ENCODE assay signal across 12 cellular contexts in genomic region chr19:2617393-2618165, GRCh38.
DNase-seq lines count a peak whose midpoint lies in the region; ATAC-seq and TF ChIP-seq lines count a peak whose summit lies in the region.
"Had no signal": no experiment of that assay in that cellular context is flagged by ENCODE, and none has a peak within 500 bp of the region (broad histone marks: within the 10 kb centered on the region; RNA-seq: fewer than 3 reads in every experiment).

No MANE protein-coding gene starts in this region.

- no peaks in the 10 kb centered on the region for H3K9me3 Mint-ChIP-seq in activated T-helper 2 cell treated with anti-CD3 and anti-CD28 coated beads, Interferon-gamma antibody, Interleukin-2, Interleukin-4, amounts not matched to agents 10 μg/mL and 5 μg/mL and 100 μg/mL, durations not matched to agents 14 hours and 24 hours and 36 hours
- H3K9me3 Mint-ChIP-seq in naive B cell, result no peaks in the 10 kb centered on the region

- no peaks in the 10 kb centered on the region for H3K27me3 Mint-ChIP-seq in activated T-helper 2 cell treated with anti-CD3 and anti-CD28 coated beads, Interferon-gamma antibody, Interleukin-2, Interleukin-4, amounts not matched to agents 10 μg/mL and 5 μg/mL and 100 μg/mL, durations not matched to agents 14 hours and 24 hours and 36 hours (ENCODE audit: low read depth)
- H3K27me3 Mint-ChIP-seq in naive B cell, result no peaks in the 10 kb centered on the region

- peak overlapping the region; percentile 81 to 97 (median 90) for H3K27ac ChIP-seq in BLaER1 treated with 17β-estradiol and CSF1 and Interleukin-3, amounts not matched to agents 10 nM and 100 nM
- no peak overlapping the region for H3K27ac ChIP-seq in DOHH2 (ENCODE audit: low read depth, low read length)

- no peaks in the 10 kb centered on the region for H3K36me3 Mint-ChIP-seq in activated T-helper 2 cell treated with anti-CD3 and anti-CD28 coated beads, Interferon-gamma antibody, Interleukin-2, Interleukin-4, amounts not matched to agents 10 μg/mL and 5 μg/mL and 100 μg/mL, durations not matched to agents 14 hours and 24 hours and 36 hours (ENCODE audit: low read depth)
- H3K36me3 Mint-ChIP-seq in naive B cell, result no peaks in the 10 kb centered on the region

- H3K4me3 ChIP-seq in BLaER1 treated with 17β-estradiol and CSF1 and Interleukin-3, amounts not matched to agents 10 nM and 100 nM, result peak overlapping the region in 1 of 10 experiments; percentile 42; a peak in 1 of 20 replicates
- no peak overlapping the region; the same call in 1 of the 2 replicates for H3K4me3 ChIP-seq in DOHH2 (ENCODE audit: low read length)

- H3K36me3 ChIP-seq in BLaER1 treated with 17β-estradiol and CSF1 and Interleukin-3, amounts not matched to agents 10 nM and 100 nM, result peaks cover 0 to 4% (median 0%) of the 10 kb centered on the region in 11 experiments; a peak in 1 of 22 replicates
- peaks cover 32% of the 10 kb centered on the region for H3K36me3 ChIP-seq in DOHH2 (ENCODE audit: control insufficient read depth, low read length)

- H3K4me2 ChIP-seq in BLaER1 treated with 17β-estradiol and CSF1 and Interleukin-3, amounts not matched to agents 10 nM and 100 nM, result peak overlapping the region; percentile 73 to 100 (median 95)
- peak overlapping the region; percentile 63 for H3K4me2 ChIP-seq in DOHH2 (ENCODE audit: low read length)

- H3K9ac ChIP-seq in BLaER1 treated with 17β-estradiol and CSF1 and Interleukin-3, amounts not matched to agents 10 nM and 100 nM, result peak overlapping the region; percentile 64 to 86 (median 80); a peak in 21 of 22 replicates

- peaks cover 98 to 100% (median 100%) of the 10 kb centered on the region in 10 experiments for H3K4me1 ChIP-seq in BLaER1 treated with 17β-estradiol and CSF1 and Interleukin-3, amounts not matched to agents 10 nM and 100 nM
- H3K4me1 ChIP-seq in DOHH2 (ENCODE audit: control insufficient read depth, low read length), result peaks cover 80% of the 10 kb centered on the region

- H3K27ac Mint-ChIP-seq in activated T-helper 2 cell treated with anti-CD3 and anti-CD28 coated beads, Interferon-gamma antibody, Interleukin-2, Interleukin-4, amounts not matched to agents 10 μg/mL and 5 μg/mL and 100 μg/mL, durations not matched to agents 14 hours and 24 hours and 36 hours, result peak overlapping the region; percentile 88
- peak overlapping the region; percentile 92 to 99 (median 96) for H3K27ac Mint-ChIP-seq in naive B cell

- peaks cover 28% of the 10 kb centered on the region for H3F3A ChIP-seq in DOHH2 (ENCODE audit: control insufficient read depth, insufficient read depth)

- H3K4me1 Mint-ChIP-seq in activated T-helper 2 cell treated with anti-CD3 and anti-CD28 coated beads, Interferon-gamma antibody, Interleukin-2, Interleukin-4, amounts not matched to agents 10 μg/mL and 5 μg/mL and 100 μg/mL, durations not matched to agents 14 hours and 24 hours and 36 hours (ENCODE audit: low read depth), result peaks cover 59% of the 10 kb centered on the region
- peaks cover 76 to 96% (median 94%) of the 10 kb centered on the region in 3 donors for H3K4me1 Mint-ChIP-seq in naive B cell

- no peak overlapping the region for H3K4me3 Mint-ChIP-seq in activated T-helper 2 cell treated with anti-CD3 and anti-CD28 coated beads, Interferon-gamma antibody, Interleukin-2, Interleukin-4, amounts not matched to agents 10 μg/mL and 5 μg/mL and 100 μg/mL, durations not matched to agents 14 hours and 24 hours and 36 hours (ENCODE audit: low read depth)
- peak overlapping the region; percentile 67 to 93 (median 86) for H3K4me3 Mint-ChIP-seq in naive B cell

- in situ Hi-C loops in GM13977 (cut with MboI; ENCODE audit: low pct_unique_long_range_greater_than_20kb, low sequenced_read_pairs, unreplicated experiment), result loop anchor here (25.0 kb wide), 1 partner anchor 355 kb away; the partner anchor contains the start of gene JSRP1

- peaks cover 76% of the 10 kb centered on the region for H3K79me2 ChIP-seq in DOHH2 (ENCODE audit: control insufficient read depth, low read length)

- H3K27me3 ChIP-seq in BLaER1 treated with 17β-estradiol and CSF1 and Interleukin-3, amounts not matched to agents 10 nM and 100 nM, result no peaks in the 10 kb centered on the region
- H3K27me3 ChIP-seq in DOHH2 (ENCODE audit: control insufficient read depth, low read length), result no peaks in the 10 kb centered on the region

- TF ChIP-seq CTCF in DOHH2 (IDR thresholded peaks at IDR 0.05; ENCODE audit: low read depth, low read length, poor library complexity, severe bottlenecking) (no peak), GM13977 (IDR thresholded peaks at IDR 0.05; ENCODE audit: extremely low read depth, insufficient read depth, missing control alignments) (no peak)

- no peak for DNase-seq in activated T-helper 2 cell treated with anti-CD3 and anti-CD28 coated beads, Interferon-gamma antibody, Interleukin-2, Interleukin-4, amounts not matched to agents 10 μg/mL and 5 μg/mL and 100 μg/mL, durations not matched to agents 14 hours and 24 hours and 36 hours (ENCODE audit: low spot score)
- DNase-seq in naive B cell, result no peak
- DNase-seq in amniotic stem cell (lab: John Stamatoyannopoulos, UW), result no peak
- DNase-seq in GM13977 (ENCODE audit: low spot score), result no peak
- DNase-seq in stimulated activated CD4-positive, alpha-beta T cell treated with anti-CD3 and anti-CD28 coated beads, Interleukin-12 subunit alpha, Interleukin-12 subunit beta, amount 100 ng/mL, for 4 hours, result no peak
- DNase-seq: effector CD4-positive, alpha-beta T cell; foreskin fibroblast; NCI-H1105; NCI-H446 treated with DMSO at 0.1 percent for 48 hours; T-helper 9 cell had no signal

- H4K20me1 ChIP-seq in BLaER1 treated with 17β-estradiol and CSF1 and Interleukin-3, amounts not matched to agents 10 nM and 100 nM, result peaks cover 0 to 11% (median 9%) of the 10 kb centered on the region in 11 experiments; a peak in 6 of 22 replicates
- 0 out of 2 replicates have a peak, but pooled peaks cover 8% of the 10 kb centered on the region for H4K20me1 ChIP-seq in DOHH2 (ENCODE audit: control insufficient read depth, insufficient read depth, low read depth, low read length)

- intact Hi-C loops in activated T-helper 2 cell treated with anti-CD3 and anti-CD28 coated beads, Interferon-gamma antibody, Interleukin-2, Interleukin-4, amounts not matched to agents 10 μg/mL and 5 μg/mL and 100 μg/mL, durations not matched to agents 14 hours and 24 hours and 36 hours (cut with micrococcal nuclease), result no loop called here

- no peak for ATAC-seq in naive B cell (ENCODE audit: low read depth in 2 of 2)

- H3K9me2 ChIP-seq in DOHH2 (replicated peaks; ENCODE audit: control insufficient read depth, low read length), result no peaks in the 10 kb centered on the region

- peaks cover 9 to 12% (median 10%) of the 10 kb centered on the region in 11 experiments; a peak in 21 of 22 replicates for H3K9me3 ChIP-seq in BLaER1 treated with 17β-estradiol and CSF1 and Interleukin-3, amounts not matched to agents 10 nM and 100 nM (replicated peaks in 1 of 11)
- no peaks in the 10 kb centered on the region for H3K9me3 ChIP-seq in DOHH2 (ENCODE audit: control insufficient read depth, insufficient read depth, low read length)
